ENCODE assay signal across 1 cellular context in genomic region chr6:126023474-126023873, GRCh38.
A peak's percentile ranks its signal among the peaks of the same experiment; 100 is the strongest.
TF ChIP-seq lines count a peak whose summit lies in the region.
"Not testable (repeated sequence)": the region's sequence is repeated elsewhere in the genome, so short reads cannot be mapped to it uniquely, and the experiment has no call there.

No MANE protein-coding gene starts in this region.

TF ChIP-seq in K562, 482 proteins besides CTCF, POLR2A, EP300 and RAD21 (continued from another document):
- TF ChIP-seq ATF3 (IDR thresholded peaks at IDR 0.05) = peak; percentile 86
- TF ChIP-seq ATF3 (CRISPR knock-in tag; conservative IDR thresholded peaks at IDR 0.05) = not testable (repeated sequence)
